ENCODE assay signal across 11 cellular contexts in genomic region chr3:34015204-34016142, GRCh38.
DNase-seq lines count a peak whose midpoint lies in the region; ATAC-seq and TF ChIP-seq lines count a peak whose summit lies in the region.
"Had no signal": no experiment of that assay in that cellular context is flagged by ENCODE, and none has a peak within 500 bp of the region (broad histone marks: within the 10 kb centered on the region; RNA-seq: fewer than 3 reads in every experiment).

No MANE protein-coding gene starts in this region.

- H3K4me3 ChIP-seq in uterus, result no peak overlapping the region

- H3K9me3 Mint-ChIP-seq in H9, result no peaks in the 10 kb centered on the region
- H3K9me3 Mint-ChIP-seq: activated naive CD8-positive, alpha-beta T cell treated with anti-CD3 and anti-CD28 coated beads, Interleukin-2, amount 50 U/mL, for 24 hours; naive thymus-derived CD8-positive, alpha-beta T cell had no signal

- in situ Hi-C loops in SK-MEL-5 (cut with HindIII; ENCODE audit: low pct_unique_long_range_greater_than_20kb, low sequenced_read_pairs), result no loop called here

- H2BK12ac ChIP-seq in H9 (ENCODE audit: insufficient read length, low read depth, low read length), result no peak overlapping the region

- no peak overlapping the region for H3K9ac ChIP-seq in H9 (ENCODE audit: extremely low read depth, insufficient read length, low read length)

- no peak for ATAC-seq in foreskin keratinocyte
- ATAC-seq: activated CD4-positive, CD25-positive, alpha-beta regulatory T cell treated with anti-CD3 and anti-CD28 coated beads, Interleukin-2, amount 50 U/mL, for 24 hours; activated naive CD8-positive, alpha-beta T cell treated with anti-CD3 and anti-CD28 coated beads, Interleukin-2, amount 50 U/mL, for 24 hours; naive thymus-derived CD8-positive, alpha-beta T cell had no signal

- TF ChIP-seq CTCF in C4-2B (conservative IDR thresholded peaks at IDR 0.05) (peak; percentile 22), H9 (conservative IDR thresholded peaks at IDR 0.05) (peak; percentile 77), foreskin keratinocyte (conservative IDR thresholded peaks at IDR 0.05) (peak; percentile 46), uterus (IDR thresholded peaks at IDR 0.05) (no peak)

- H3K23ac ChIP-seq in H9 (ENCODE audit: insufficient read length, low read depth, low read length), result no peak overlapping the region

- H3K23me2 ChIP-seq in H9 (ENCODE audit: insufficient read length, low read depth, low read length, poor library complexity, severe bottlenecking), result no peaks in the 10 kb centered on the region

- no peaks in the 10 kb centered on the region for H3K36me3 ChIP-seq in uterus

- no peak overlapping the region for H3K27ac ChIP-seq in C4-2B
- H3K27ac ChIP-seq in H9 (ENCODE audit: insufficient read length, low read depth, low read length), result no peak overlapping the region
- no peak overlapping the region for H3K27ac ChIP-seq in foreskin keratinocyte
- no peak overlapping the region for H3K27ac ChIP-seq in uterus

- H3K9me3 ChIP-seq in H9 (ENCODE audit: control insufficient read depth, low read depth, low read length) (no peaks in the 10 kb centered on the region), uterus (no peaks in the 10 kb centered on the region)

- H2BK15ac ChIP-seq in H9 (ENCODE audit: low read depth, low read length), result no peak overlapping the region

- no peaks in the 10 kb centered on the region for H3K79me1 ChIP-seq in H9 (ENCODE audit: insufficient read depth, low read depth, low read length, poor library complexity, severe bottlenecking)

- H2AFZ ChIP-seq in H9 (ENCODE audit: low read length), result no peak overlapping the region

- no peak overlapping the region for H2BK5ac ChIP-seq in H9 (ENCODE audit: insufficient read length, low read length)

- H3K4me1 ChIP-seq in H9 (ENCODE audit: insufficient read depth, low read length) (no peaks in the 10 kb centered on the region), foreskin keratinocyte (peaks cover 7% of the 10 kb centered on the region), uterus (no peaks in the 10 kb centered on the region)

- no peak for TF ChIP-seq POLR2A in uterus (IDR thresholded peaks at IDR 0.05)

- H3K4ac ChIP-seq in H9 (ENCODE audit: low read depth, low read length), result no peak overlapping the region

- no peak overlapping the region for H3K4me3 Mint-ChIP-seq in H9
- H3K4me3 Mint-ChIP-seq: activated naive CD8-positive, alpha-beta T cell treated with anti-CD3 and anti-CD28 coated beads, Interleukin-2, amount 50 U/mL, for 24 hours had no signal

- no peak overlapping the region for H3K4me2 ChIP-seq in H9 (ENCODE audit: insufficient read depth, insufficient read length, low read length)

- no peaks in the 10 kb centered on the region for H3K27me3 ChIP-seq in H9 (ENCODE audit: insufficient read depth, low read length)
- peaks cover 12% of the 10 kb centered on the region for H3K27me3 ChIP-seq in foreskin keratinocyte
- no peaks in the 10 kb centered on the region for H3K27me3 ChIP-seq in uterus

- H3K27ac Mint-ChIP-seq in H9, result no peak overlapping the region
- H3K27ac Mint-ChIP-seq: activated naive CD8-positive, alpha-beta T cell treated with anti-CD3 and anti-CD28 coated beads, Interleukin-2, amount 50 U/mL, for 24 hours had no signal

- DNase-seq in H9 (peak; percentile 43), SK-MEL-5 (ENCODE audit: low read depth, low spot score) (peak; percentile 58), foreskin keratinocyte (no peak), mucosa of gallbladder (ENCODE audit: low spot score) (no peak), SKM-1 treated with dmso at 0.1 percent for 144 hours (lab: John Stamatoyannopoulos, UW; ENCODE audit: unreplicated experiment) (no peak), uterus (no peak), foreskin melanocyte (no peak)
- DNase-seq: activated naive CD8-positive, alpha-beta T cell treated with anti-CD3 and anti-CD28 coated beads, Interleukin-2, amount 50 U/mL, for 24 hours had no signal

- H3K4me1 Mint-ChIP-seq in H9, result peaks cover 0 to 6% of the 10 kb centered on the region in 2 experiments; a peak in 2 of 4 replicates

- no peak overlapping the region for H4K8ac ChIP-seq in H9 (replicated peaks; ENCODE audit: insufficient read length, low read depth, low read length)

- H4K5ac ChIP-seq in H9 (ENCODE audit: insufficient read length, low read depth, low read length), result no peak overlapping the region

- H3K18ac ChIP-seq in H9 (ENCODE audit: insufficient read length, low read depth, low read length), result no peak overlapping the region

- no peak overlapping the region for H3T11ph ChIP-seq in H9 (ENCODE audit: low read length)

- intact Hi-C loops in uterus (cut with DNase I; ENCODE audit: low total_unique reads), result no loop called here

- WGBS in H9 (ENCODE audit: extremely low coverage, insufficient read length, low lambda C conversion rate), result no CpG with 5 or more reads among the region's 9 CpGs

- no peak overlapping the region for H4K91ac ChIP-seq in H9 (ENCODE audit: insufficient read length, low read depth, low read length)

- no peak overlapping the region for H2BK20ac ChIP-seq in H9 (ENCODE audit: low read depth, low read length, poor library complexity, severe bottlenecking)

- H2AK5ac ChIP-seq in H9 (ENCODE audit: insufficient read length, low read length), result no peak overlapping the region

- no peak overlapping the region for H3K14ac ChIP-seq in H9 (ENCODE audit: insufficient read depth, low read length)

- no peak overlapping the region for H2BK120ac ChIP-seq in H9 (ENCODE audit: low read depth, low read length, poor library complexity, severe bottlenecking)

- no peaks in the 10 kb centered on the region for H3K79me2 ChIP-seq in H9 (ENCODE audit: insufficient read depth, low read length)

- no peaks in the 10 kb centered on the region for H4K20me1 ChIP-seq in H9 (ENCODE audit: control insufficient read depth, insufficient read depth, insufficient read length)

- H3K56ac ChIP-seq in H9 (ENCODE audit: insufficient read length, low read depth, low read length), result no peak overlapping the region

- peaks cover 2% of the 10 kb centered on the region; the same call in 1 of the 2 replicates for H3K27me3 Mint-ChIP-seq in H9 (ENCODE audit: low read depth)
- H3K27me3 Mint-ChIP-seq: activated naive CD8-positive, alpha-beta T cell treated with anti-CD3 and anti-CD28 coated beads, Interleukin-2, amount 50 U/mL, for 24 hours had no signal

- no peaks in the 10 kb centered on the region for H3K36me3 Mint-ChIP-seq in H9 (ENCODE audit: insufficient read depth in 1 of 3, low read depth in 3 of 3)
- H3K36me3 Mint-ChIP-seq: naive thymus-derived CD8-positive, alpha-beta T cell had no signal

Comparison
In these comparisons a context has a peak if more than half of its experiments do, and no peak if none do; other contexts are left out.
1. CTCF ChIP-seq: peak in C4-2B (single experiment), H9 (single experiment) and foreskin keratinocyte (single experiment); none in uterus (0 of 4).
2. DNase-seq: peak in H9 (single experiment) and SK-MEL-5 (single experiment); none in foreskin keratinocyte (0 of 2), mucosa of gallbladder (single experiment), SKM-1 treated with dmso at 0.1 percent for 144 hours (single experiment), uterus (0 of 2) and foreskin melanocyte (single experiment).